In the genomic region with DNA sequence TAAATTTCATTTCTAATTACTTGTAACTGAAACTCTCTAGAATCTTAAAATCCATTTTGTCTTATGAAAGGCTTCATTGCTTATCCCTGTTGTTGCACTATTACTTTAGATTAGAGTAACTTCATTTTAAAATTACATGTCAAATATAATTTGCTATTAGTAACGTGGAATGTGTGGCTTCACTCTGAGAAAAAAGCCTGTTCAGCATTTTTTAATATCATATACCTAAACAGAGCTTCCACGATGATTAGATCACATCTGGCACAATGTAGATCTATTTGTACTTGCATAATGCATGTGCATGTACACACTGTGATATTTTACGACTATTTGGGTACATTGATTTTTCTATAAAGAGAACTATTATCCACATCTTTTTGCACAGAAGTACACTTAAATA, we compare ENCODE assay signal across 36 cellular contexts.
"Had no signal": no experiment of that assay in that cellular context is flagged by ENCODE, and none has a peak within 500 bp of the region (broad histone marks: within the 10 kb centered on the region; RNA-seq: fewer than 3 reads in every experiment).

No MANE protein-coding gene starts in this region.

- DNase-seq: activated B cell treated with CpG ODN at 0.5 μM for 24 hours; activated CD4-positive, alpha-beta memory T cell treated with anti-CD3 and anti-CD28 coated beads for 36 hours; activated CD4-positive, alpha-beta T cell treated with anti-CD3 and anti-CD28 coated beads for 4 hours; activated CD4-positive, alpha-beta T cell treated with anti-CD3 and anti-CD28 coated beads, Interleukin-2, amount 50 U/mL, for 1 hour; activated CD4-positive, CD25-positive, alpha-beta regulatory T cell treated with anti-CD3 and anti-CD28 coated beads, Interleukin-2, amount 50 U/mL, for 72 hours; activated CD8-positive, alpha-beta memory T cell treated with anti-CD3 and anti-CD28 coated beads, Interleukin-2, amount 50 U/mL, for 4 hours; activated gamma-delta T cell treated with Interleukin-2 at 50 U/mL for 16 hours; activated naive CD4-positive, alpha-beta T cell treated with anti-CD3 and anti-CD28 coated beads for 36 hours; activated T-cell treated with anti-CD3 and anti-CD28 coated beads for 4 hours; activated T-cell treated with anti-CD3 and anti-CD28 coated beads, Interleukin-2, amount 50 U/mL, for 4 hours; adrenal gland; caudate nucleus; cerebellar nuclear complex; NCI-H1436 treated with DMSO at 0.1 percent for 48 hours; NCI-H1694 treated with DMSO at 0.1 percent for 48 hours; NCI-H2029 treated with DMSO at 0.1 percent for 48 hours; NCI-H2107; NCI-H2171; NCI-H510A; NCI-H526; NCI-H748 treated with DMSO at 0.1 percent for 48 hours; NK-92 treated with Interleukin-12 subunit alpha and Interleukin-12 subunit beta, amount 100 ng/mL, for 24 hours; PC-9; SIG-M5; SW 1271; T-helper 1 cell; T-helper 2 cell; T-helper 9 cell had no signal

- H3K4me3 Mint-ChIP-seq: activated B cell treated with CpG ODN at 0.5 μM for 24 hours; activated CD4-positive, alpha-beta memory T cell treated with anti-CD3 and anti-CD28 coated beads for 36 hours; activated naive CD4-positive, alpha-beta T cell treated with anti-CD3 and anti-CD28 coated beads for 36 hours; activated T-cell treated with anti-CD3 and anti-CD28 coated beads, Interleukin-2, amount 50 U/mL, for 4 hours; activated T-helper 1 cell treated with anti-CD3 and anti-CD28 coated beads, Interleukin-12 subunit alpha, Interleukin-12 subunit beta, Interleukin-2, Interleukin-4 antibody, amounts not matched to agents 30 ng/mL and 10 ng/mL and 1 ng/mL, durations not matched to agents 14 hours and 24 hours and 36 hours; brain had no signal

- FAIRE-seq: bronchial epithelial cell, RCC 7860 had no signal

- H3K27me3 ChIP-seq: adrenal gland had no signal

- H3K4me3 ChIP-seq: adrenal gland, PC-9 had no signal

- H3K4me2 ChIP-seq: PC-9 had no signal

- H3K4me1 ChIP-seq: adrenal gland had no signal

- H3K36me3 ChIP-seq: adrenal gland had no signal

- H3K4me1 Mint-ChIP-seq: brain had no signal

- H3K27me3 Mint-ChIP-seq: activated B cell treated with CpG ODN at 0.5 μM for 24 hours; activated CD4-positive, alpha-beta memory T cell treated with anti-CD3 and anti-CD28 coated beads for 36 hours; brain had no signal

- ATAC-seq: activated naive CD4-positive, alpha-beta T cell treated with anti-CD3 and anti-CD28 coated beads, Interleukin-2, amount 50 U/mL, for 72 hours; activated T-cell treated with anti-CD3 and anti-CD28 coated beads, Interleukin-2, amount 50 U/mL, for 4 hours; Right ventricle myocardium inferior; SK-N-SH treated with all-trans-retinoic acid at 6 μM for 48 hours had no signal

- H3K27ac ChIP-seq: adrenal gland, PC-9, RWPE1 had no signal

- H3K27ac Mint-ChIP-seq: activated B cell treated with CpG ODN at 0.5 μM for 24 hours; activated CD4-positive, alpha-beta memory T cell treated with anti-CD3 and anti-CD28 coated beads for 36 hours; activated naive CD4-positive, alpha-beta T cell treated with anti-CD3 and anti-CD28 coated beads for 36 hours; activated naive CD4-positive, alpha-beta T cell treated with anti-CD3 and anti-CD28 coated beads, Interleukin-2, amount 50 U/mL, for 72 hours; activated T-helper 1 cell treated with anti-CD3 and anti-CD28 coated beads, Interleukin-12 subunit alpha, Interleukin-12 subunit beta, Interleukin-2, Interleukin-4 antibody, amounts not matched to agents 30 ng/mL and 10 ng/mL and 1 ng/mL, durations not matched to agents 14 hours and 24 hours and 36 hours; brain had no signal

- H2AFZ ChIP-seq: PC-9 had no signal
